14 cellular contexts compared by ENCODE assay signal in the genomic region with DNA sequence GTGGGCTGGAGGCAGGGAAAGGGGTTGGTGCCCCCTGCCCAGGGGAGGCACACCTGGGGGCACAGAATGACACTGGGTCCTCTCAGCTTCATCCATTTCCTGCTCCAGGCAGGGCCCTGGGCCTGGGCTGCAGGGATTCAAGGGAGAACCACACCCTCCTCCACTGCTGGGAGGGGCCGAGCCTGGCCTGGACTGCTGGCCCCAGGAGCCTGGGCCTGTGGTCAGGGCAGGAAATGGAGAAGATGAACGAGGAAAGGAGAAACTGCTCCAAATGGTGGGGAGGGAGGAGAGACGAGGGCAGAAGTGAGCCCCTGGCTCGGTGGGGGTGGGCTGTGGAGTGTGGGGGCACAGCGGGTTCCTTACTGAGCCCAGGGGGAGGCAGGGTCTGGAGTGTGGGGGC. TPM values are rescaled to one million over a fixed set of nuclear protein-coding genes. Genes with fewer than 3 reads are reported as not detected.
DNase-seq lines count a peak whose midpoint lies in the region; FAIRE-seq and TF ChIP-seq lines count a peak whose summit lies in the region.
"Had no signal": no experiment of that assay in that cellular context is flagged by ENCODE, and none has a peak within 500 bp of the region (broad histone marks: within the 10 kb centered on the region; RNA-seq: fewer than 3 reads in every experiment).

No MANE protein-coding gene starts in this region.

- no peak overlapping the region for H3K9ac ChIP-seq in mammary epithelial cell (ENCODE audit: insufficient read depth, low read length)

- TF ChIP-seq CTCF in MCF 10A (IDR thresholded peaks at IDR 0.05; ENCODE audit: unreplicated experiment) = no peak
- TF ChIP-seq CTCF in mammary epithelial cell (conservative IDR thresholded peaks at IDR 0.05 in 1 of 2, IDR thresholded peaks at IDR 0.05 in 1 of 2; ENCODE audit: extremely low read depth in 1 of 2, insufficient read depth in 1 of 2, low read depth in 1 of 2, low read length in 2 of 2) = no peak

- no peaks in the 10 kb centered on the region for H4K20me1 ChIP-seq in mammary epithelial cell (ENCODE audit: insufficient read depth, low read length)

- H3K4me1 ChIP-seq in mammary epithelial cell (ENCODE audit: insufficient read depth, low read length) = no peaks in the 10 kb centered on the region

- no peak overlapping the region for H3K4me3 Mint-ChIP-seq in MCF 10A (ENCODE audit: unreplicated experiment)
- H3K4me3 Mint-ChIP-seq: HFFc6; T-helper 2 cell treated with Interferon-gamma antibody and Interleukin-4, amounts not matched to agents 5 μg/mL and 100 μg/mL, for 36 hours had no signal

- POLR2A ChIA-PET in MCF 10A (lab: Yijun Ruan, JAX) = no interaction called here

- H2AFZ ChIP-seq in mammary epithelial cell (ENCODE audit: low read depth, low read length) = no peak overlapping the region

- DNase-seq in MCF 10A (ENCODE audit: unreplicated experiment) (peak; percentile 24), mammary epithelial cell (no peak), SW480 (ENCODE audit: low spot score) (peak; percentile 38), iris pigment epithelial cell (ENCODE audit: low read depth) (peak; percentile 12), urothelium cell line (ENCODE audit: low spot score) (peak; percentile 26), epidermal melanocyte (ENCODE audit: insufficient read length, low spot score) (no peak), GM12891 (ENCODE audit: insufficient read length, low spot score) (no peak)
- no peak for DNase-seq in stimulated activated CD4-positive, alpha-beta T cell treated with anti-CD3 and anti-CD28 coated beads, Interleukin-2, amount 100 ng/mL, for 48 hours
- DNase-seq: activated CD4-positive, alpha-beta T cell treated with anti-CD3 and anti-CD28 coated beads, Interleukin-2, amount 50 U/mL, for 1 hour; COR-L47; HFFc6; NCI-H1105 had no signal

- no peaks in the 10 kb centered on the region for H3K9me3 Mint-ChIP-seq in MCF 10A (ENCODE audit: unreplicated experiment)
- H3K9me3 Mint-ChIP-seq: HFFc6; T-helper 2 cell treated with Interferon-gamma antibody and Interleukin-4, amounts not matched to agents 5 μg/mL and 100 μg/mL, for 36 hours had no signal

- peaks cover 5% of the 10 kb centered on the region for H3K36me3 Mint-ChIP-seq in MCF 10A (ENCODE audit: insufficient read depth, unreplicated experiment)

- intact Hi-C loops in MCF 10A (cut with micrococcal nuclease) (no loop called here), mammary epithelial cell (cut with micrococcal nuclease) (no loop called here)

- no TSS peak for BruUV-seq in MCF 10A (replicated peaks; lab: Mats Ljungman, UMichigan)
- no TSS peak for BruUV-seq in mammary epithelial cell (replicated peaks; lab: Mats Ljungman, UMichigan)

- CTCF ChIA-PET in MCF 10A (lab: Yijun Ruan, JAX) (no interaction called here), mammary epithelial cell (lab: Charles Lee; ENCODE audit: low non-redundant PET) (no interaction called here)

- H3K27me3 Mint-ChIP-seq in MCF 10A (ENCODE audit: insufficient read depth, unreplicated experiment) = no peaks in the 10 kb centered on the region

- peaks cover 2% of the 10 kb centered on the region for H3K27me3 ChIP-seq in mammary epithelial cell (ENCODE audit: insufficient read depth, low read length)

- H3K4me1 Mint-ChIP-seq in MCF 10A (ENCODE audit: insufficient read depth, unreplicated experiment) = peaks cover 17% of the 10 kb centered on the region

- H3K4me3 ChIP-seq in mammary epithelial cell (replicated peaks in 1 of 3; ENCODE audit: insufficient read depth in 1 of 3, low read depth in 2 of 3, low read length in 3 of 3) = no peak overlapping the region

- no peaks in the 10 kb centered on the region for H3K9me3 ChIP-seq in mammary epithelial cell (replicated peaks; ENCODE audit: insufficient read depth, low read length)

- no peak for FAIRE-seq in urothelium cell line (lab: Jason Lieb, UNC)
- no peak for FAIRE-seq in GM12891 (lab: Jason Lieb, UNC)
- FAIRE-seq: A204.1 had no signal

- no peaks in the 10 kb centered on the region for H3K79me2 ChIP-seq in mammary epithelial cell (ENCODE audit: insufficient read depth, low read length)

- no peak overlapping the region for H3K27ac Mint-ChIP-seq in MCF 10A (ENCODE audit: low read depth, unreplicated experiment)
- H3K27ac Mint-ChIP-seq: HFFc6; T-helper 2 cell treated with Interferon-gamma antibody and Interleukin-4, amounts not matched to agents 5 μg/mL and 100 μg/mL, for 36 hours had no signal

- no peak overlapping the region for H3K4me2 ChIP-seq in mammary epithelial cell (ENCODE audit: insufficient read depth, low read depth, low read length)

- no peaks in the 10 kb centered on the region for H3K36me3 ChIP-seq in mammary epithelial cell (ENCODE audit: insufficient read depth, low read length)

- dilution Hi-C loops in mammary epithelial cell (cut with HindIII; ENCODE audit: low sequenced_read_pairs) = no loop called here

- no peak overlapping the region for H3K27ac ChIP-seq in mammary epithelial cell (ENCODE audit: insufficient read depth, low read depth, low read length)

- 87% methylated on average over 3 of the region's 5 CpGs for WGBS in mammary epithelial cell (ENCODE audit: low coverage, missing lambda C conversion rate)

- in situ Hi-C loops in mammary epithelial cell (cut with MboI; ENCODE audit: low sequenced_read_pairs in 2 of 2) = no loop called here

- TF ChIP-seq POLR2A in GM12891 (IDR thresholded peaks at IDR 0.05; ENCODE audit: low read depth, low read length) = no peak

TF ChIP-seq in GM12891, 5 proteins besides CTCF, POLR2A, EP300 and RAD21:
- no peak for TF ChIP-seq TAF1 (IDR thresholded peaks at IDR 0.05; ENCODE audit: low read depth, low read length)
- TF ChIP-seq POLR2AphosphoS5 (IDR thresholded peaks at IDR 0.05; ENCODE audit: low read depth, low read length) = no peak
- TF ChIP-seq POU2F2 (IDR thresholded peaks at IDR 0.05; ENCODE audit: low read depth, low read length) = no peak
- TF ChIP-seq SPI1 (IDR thresholded peaks at IDR 0.05; ENCODE audit: low read depth, low read length) = no peak
- no peak for TF ChIP-seq PAX5 (IDR thresholded peaks at IDR 0.05; ENCODE audit: insufficient read depth, low read length, severe bottlenecking)

RNA-seq across cellular contexts. Expression of a gene that starts 38.1 kb away (rescaled TPM):
- total RNA-seq in MCF 10A (2022) = 1.3 and 1.7 TPM in 2 replicates
- total RNA-seq in mammary epithelial cell = 1 to 10 TPM in 1 of 2 donors, under 1 TPM in 1; 0.82 to 1.0 TPM
- 0.01 TPM for polyA plus RNA-seq in mammary epithelial cell
- 0.67 TPM for polyA minus RNA-seq in mammary epithelial cell
- 0.10 TPM for polyA plus RNA-seq in GM12891 (2012; ENCODE audit: low read depth, missing spikeins)

Comparison
In these comparisons a context has a peak if more than half of its experiments do, and no peak if none do; other contexts are left out.
1. DNase-seq: peak in MCF 10A (single experiment), SW480 (single experiment), iris pigment epithelial cell (single experiment) and urothelium cell line (single experiment); none in mammary epithelial cell (single experiment), epidermal melanocyte (single experiment), stimulated activated CD4-positive, alpha-beta T cell treated with anti-CD3 and anti-CD28 coated beads, Interleukin-2, amount 100 ng/mL, for 48 hours (0 of 2) and GM12891 (single experiment).